ENCODE assay signal across 30 cellular contexts in genomic region chr19:22140356-22140755, GRCh38. TPM values are rescaled to one million over a fixed set of nuclear protein-coding genes. Genes with fewer than 3 reads are reported as not detected.
"Had no signal": no experiment of that assay in that cellular context is flagged by ENCODE, and none has a peak within 500 bp of the region (broad histone marks: within the 10 kb centered on the region; RNA-seq: fewer than 3 reads in every experiment).

No MANE protein-coding gene starts in this region.

- H3K27me3 Mint-ChIP-seq: dendritic cell treated with granulocyte-macrophage colony-stimulating factor and Interleukin-4, amounts not matched to agents 40 ng/mL and 50 ng/mL, for 4 days; effector memory CD8-positive, alpha-beta T cell had no signal

- H3K27me3 ChIP-seq: colonic mucosa, dorsolateral prefrontal cortex, esophagus muscularis mucosa, esophagus squamous epithelium, foreskin keratinocyte, gastrocnemius medialis, gastroesophageal sphincter, heart left ventricle, heart right ventricle had no signal

- H3K4me3 Mint-ChIP-seq: dendritic cell treated with granulocyte-macrophage colony-stimulating factor and Interleukin-4, amounts not matched to agents 40 ng/mL and 50 ng/mL, for 4 days; effector memory CD8-positive, alpha-beta T cell; endodermal cell had no signal

- H3K4me1 ChIP-seq: colonic mucosa, esophagus muscularis mucosa, esophagus squamous epithelium, foreskin keratinocyte, gastrocnemius medialis, gastroesophageal sphincter, heart left ventricle, heart right ventricle had no signal

- ATAC-seq: effector memory CD8-positive, alpha-beta T cell; esophagus mucosa; foreskin keratinocyte; gastrocnemius medialis; gastroesophageal sphincter; heart left ventricle; heart right ventricle had no signal

- H3K36me3 ChIP-seq: colonic mucosa, esophagus muscularis mucosa, esophagus squamous epithelium, gastrocnemius medialis, gastroesophageal sphincter, heart left ventricle, heart right ventricle had no signal

- H3K4me3 ChIP-seq: colonic mucosa, coronary artery, dorsolateral prefrontal cortex, esophagus muscularis mucosa, esophagus squamous epithelium, gastrocnemius medialis, gastroesophageal sphincter, heart left ventricle, heart right ventricle had no signal

- H3K27ac ChIP-seq: colonic mucosa, coronary artery, dorsolateral prefrontal cortex, epithelial cell of prostate, esophagus muscularis mucosa, esophagus squamous epithelium, foreskin keratinocyte, gastrocnemius medialis, gastroesophageal sphincter, heart left ventricle, heart right ventricle had no signal

- H3K4me1 Mint-ChIP-seq: endodermal cell had no signal

- H3K27ac Mint-ChIP-seq: dendritic cell treated with granulocyte-macrophage colony-stimulating factor and Interleukin-4, amounts not matched to agents 40 ng/mL and 50 ng/mL, for 4 days; effector memory CD8-positive, alpha-beta T cell; endodermal cell had no signal

- FAIRE-seq: colon, endometrium, endothelial cell of umbilical vein had no signal

- DNase-seq: colonic mucosa; cortex of kidney; dermis blood vessel endothelial cell; dorsolateral prefrontal cortex; effector CD4-positive, alpha-beta T cell; effector CD8-positive, alpha-beta T cell; effector memory CD4-positive, alpha-beta T cell; effector memory CD8-positive, alpha-beta T cell; endodermal cell; erythroblast; esophagus squamous epithelium; foreskin fibroblast; foreskin keratinocyte; foreskin melanocyte; gastrocnemius medialis; glutamatergic neuron; head of caudate nucleus; heart left ventricle; heart right ventricle had no signal

RNA-seq across cellular contexts. Expression of gene ZNF676, which starts 56.4 kb away (rescaled TPM):
- total RNA-seq: endodermal cell, endothelial cell of umbilical vein, fibroblast of villous mesenchyme, glomerular endothelial cell had no signal
- polyA plus RNA-seq: endothelial cell of umbilical vein had no signal
